1 cellular context compared by ENCODE assay signal in the genomic region with DNA sequence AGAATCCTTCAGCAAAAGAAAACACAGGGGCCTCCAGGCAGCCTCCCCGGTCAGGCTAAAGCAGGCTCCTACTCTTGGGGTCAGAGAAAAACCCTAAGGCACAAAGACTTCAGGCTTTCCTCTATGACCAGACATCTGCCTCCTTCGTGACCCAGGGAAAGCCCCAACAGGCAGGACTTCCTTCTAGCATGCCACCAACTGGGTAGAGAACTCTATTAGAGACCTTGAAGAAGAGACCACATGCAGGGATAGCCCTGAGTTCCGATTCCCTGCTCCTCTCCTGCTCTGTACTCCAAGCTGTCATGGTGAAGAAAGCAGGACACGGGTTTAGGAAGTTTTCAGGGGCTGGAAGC.
A peak's percentile ranks its signal among the peaks of the same experiment; 100 is the strongest.
TF ChIP-seq lines count a peak whose summit lies in the region.

No MANE protein-coding gene starts in this region.

TF ChIP-seq in K562, 482 proteins besides CTCF, POLR2A, EP300 and RAD21:
- TF ChIP-seq ZNF507 (tag; conservative IDR thresholded peaks at IDR 0.05) (no peak), STAT5B (CRISPR knock-in tag; IDR thresholded peaks at IDR 0.05) (no peak), ZEB2 (IDR thresholded peaks at IDR 0.05) (no peak), GTF2A2 (tag; IDR thresholded peaks at IDR 0.05) (no peak), KLF10 (CRISPR knock-in tag; IDR thresholded peaks at IDR 0.05) (no peak), SUPT5H (IDR thresholded peaks at IDR 0.05) (no peak)
- TF ChIP-seq, protein P1, sequence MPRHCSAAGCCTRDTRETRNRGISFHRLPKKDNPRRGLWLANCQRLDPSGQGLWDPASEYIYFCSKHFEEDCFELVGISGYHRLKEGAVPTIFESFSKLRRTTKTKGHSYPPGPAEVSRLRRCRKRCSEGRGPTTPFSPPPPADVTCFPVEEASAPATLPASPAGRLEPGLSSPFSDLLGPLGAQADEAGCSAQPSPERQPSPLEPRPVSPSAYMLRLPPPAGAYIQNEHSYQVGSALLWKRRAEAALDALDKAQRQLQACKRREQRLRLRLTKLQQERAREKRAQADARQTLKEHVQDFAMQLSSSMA (CRISPR knock-in tag; IDR thresholded peaks at IDR 0.05) = 0 out of 2 replicates have a peak, but pooled peaks have one; percentile 23
